Comparison of ENCODE assay signal across 31 cellular contexts in genomic region chr13:50561774-50562173, GRCh38.
"Had no signal": no experiment of that assay in that cellular context is flagged by ENCODE, and none has a peak within 500 bp of the region (broad histone marks: within the 10 kb centered on the region; RNA-seq: fewer than 3 reads in every experiment).

No MANE protein-coding gene starts in this region.

- H3K4me3 Mint-ChIP-seq: naive B cell; naive thymus-derived CD8-positive, alpha-beta T cell; natural killer cell treated with Interleukin-12 subunit alpha and Interleukin-12 subunit beta and Interleukin-15 and Interleukin-18, amount 100 ng/mL, for 72 hours; neural progenitor cell; stimulated activated memory B cell treated with anti-CD40 and anti-IgM and Interleukin-4, amounts not matched to agents 10 μg/mL and 1 μg/mL and 100 μg/mL, for 72 hours; stimulated activated naive CD8-positive, alpha-beta T cell treated with anti-CD3 and anti-CD28 coated beads, Interleukin-15, amount 100 ng/mL, for 72 hours; type B pancreatic cell had no signal

- H3K27me3 ChIP-seq: neural progenitor cell, ovary, right lobe of liver, sigmoid colon, suprapubic skin, testis, tibial artery, transverse colon, upper lobe of right lung, uterus had no signal

- DNase-seq: naive B cell; naive thymus-derived CD8-positive, alpha-beta T cell; occipital lobe; ovary; posterior cingulate gyrus; psoas muscle; right cardiac atrium; right lobe of liver; sigmoid colon; small intestine; stimulated activated CD4-positive, alpha-beta T cell treated with anti-CD3 and anti-CD28 coated beads, Interleukin-15, amount 100 ng/mL, for 24 hours; stimulated activated CD4-positive, alpha-beta T cell treated with anti-CD3 and anti-CD28 coated beads, Interleukin-2, amount 100 ng/mL, for 24 hours; stimulated activated CD4-positive, alpha-beta T cell treated with anti-CD3 and anti-CD28 coated beads, Interleukin-2, amount 100 ng/mL, for 48 hours; stimulated activated CD4-positive, alpha-beta T cell treated with anti-CD3 and anti-CD28 coated beads, Interleukin-4, amount 100 ng/mL, for 24 hours; stimulated activated CD8-positive, alpha-beta memory T cell treated with anti-CD3 and anti-CD28 coated beads, Interleukin-4, amount 100 ng/mL, for 48 hours; stimulated activated naive CD4-positive, alpha-beta T cell; stimulated activated naive CD8-positive, alpha-beta T cell treated with anti-CD3 and anti-CD28 coated beads, Interleukin-15, amount 100 ng/mL, for 72 hours; stimulated activated naive CD8-positive, alpha-beta T cell treated with anti-CD3 and anti-CD28 coated beads, Interleukin-15, Interleukin-2, amounts not matched to agents 100 U/mL and 50 U/mL, for 24 hours; substantia nigra; testis; tibial artery; transverse colon; upper lobe of right lung; uterus had no signal

- H3K27ac ChIP-seq: neural progenitor cell, ovary, parathyroid adenoma, psoas muscle, right lobe of liver, sigmoid colon, suprapubic skin, testis, tibial artery, transverse colon, upper lobe of right lung, uterus had no signal

- H3K9ac ChIP-seq: neural progenitor cell, parathyroid adenoma had no signal

- H3K79me2 ChIP-seq: parathyroid adenoma had no signal

- H3K36me3 ChIP-seq: neural progenitor cell, ovary, right lobe of liver, sigmoid colon, suprapubic skin, tibial artery, transverse colon, upper lobe of right lung, uterus had no signal

- H3K36me3 Mint-ChIP-seq: neural progenitor cell, type B pancreatic cell had no signal

- H3K9me3 Mint-ChIP-seq: natural killer cell treated with Interleukin-12 subunit alpha and Interleukin-12 subunit beta and Interleukin-15 and Interleukin-18, amount 100 ng/mL, for 72 hours had no signal

- ATAC-seq: naive thymus-derived CD8-positive, alpha-beta T cell; natural killer cell treated with Interleukin-12 subunit alpha and Interleukin-12 subunit beta and Interleukin-15 and Interleukin-18, amount 100 ng/mL, for 72 hours; psoas muscle; right cardiac atrium; right lobe of liver; stimulated activated memory B cell treated with anti-CD40 and anti-IgM and Interleukin-4, amounts not matched to agents 10 μg/mL and 1 μg/mL and 100 μg/mL, for 72 hours; stimulated activated naive CD8-positive, alpha-beta T cell treated with anti-CD3 and anti-CD28 coated beads, Interleukin-15, amount 100 ng/mL, for 72 hours; stimulated activated naive CD8-positive, alpha-beta T cell treated with anti-CD3 and anti-CD28 coated beads, Interleukin-15, Interleukin-2, amounts not matched to agents 100 U/mL and 50 U/mL, for 24 hours; upper lobe of right lung had no signal

- H3K9me3 ChIP-seq: ovary, psoas muscle, right lobe of liver, testis, upper lobe of right lung, uterus had no signal

- H3K4me3 ChIP-seq: neural progenitor cell, ovary, psoas muscle, right lobe of liver, sigmoid colon, suprapubic skin, testis, tibial artery, transverse colon, upper lobe of right lung, uterus had no signal

- H3K27me3 Mint-ChIP-seq: naive B cell; progenitor cell of endocrine pancreas; stimulated activated memory B cell treated with anti-CD40 and anti-IgM and Interleukin-4, amounts not matched to agents 10 μg/mL and 1 μg/mL and 100 μg/mL, for 72 hours; stimulated activated naive CD8-positive, alpha-beta T cell treated with anti-CD3 and anti-CD28 coated beads, Interleukin-15, amount 100 ng/mL, for 72 hours; type B pancreatic cell had no signal

- H3K4me1 ChIP-seq: parathyroid adenoma, psoas muscle, right lobe of liver, sigmoid colon, suprapubic skin, testis, tibial artery, transverse colon, upper lobe of right lung, uterus had no signal

- H2AFZ ChIP-seq: neural progenitor cell, parathyroid adenoma had no signal

- H3K4me1 Mint-ChIP-seq: naive thymus-derived CD8-positive, alpha-beta T cell; neural progenitor cell; stimulated activated naive CD8-positive, alpha-beta T cell treated with anti-CD3 and anti-CD28 coated beads, Interleukin-15, amount 100 ng/mL, for 72 hours had no signal

- H3K27ac Mint-ChIP-seq: naive B cell; naive thymus-derived CD8-positive, alpha-beta T cell; natural killer cell treated with Interleukin-12 subunit alpha and Interleukin-12 subunit beta and Interleukin-15 and Interleukin-18, amount 100 ng/mL, for 72 hours; neural progenitor cell; progenitor cell of endocrine pancreas; stimulated activated memory B cell treated with anti-CD40 and anti-IgM and Interleukin-4, amounts not matched to agents 10 μg/mL and 1 μg/mL and 100 μg/mL, for 72 hours; stimulated activated naive CD8-positive, alpha-beta T cell treated with anti-CD3 and anti-CD28 coated beads, Interleukin-15, amount 100 ng/mL, for 72 hours; type B pancreatic cell had no signal

- H3K4me2 ChIP-seq: neural progenitor cell had no signal
